In the genomic region with DNA sequence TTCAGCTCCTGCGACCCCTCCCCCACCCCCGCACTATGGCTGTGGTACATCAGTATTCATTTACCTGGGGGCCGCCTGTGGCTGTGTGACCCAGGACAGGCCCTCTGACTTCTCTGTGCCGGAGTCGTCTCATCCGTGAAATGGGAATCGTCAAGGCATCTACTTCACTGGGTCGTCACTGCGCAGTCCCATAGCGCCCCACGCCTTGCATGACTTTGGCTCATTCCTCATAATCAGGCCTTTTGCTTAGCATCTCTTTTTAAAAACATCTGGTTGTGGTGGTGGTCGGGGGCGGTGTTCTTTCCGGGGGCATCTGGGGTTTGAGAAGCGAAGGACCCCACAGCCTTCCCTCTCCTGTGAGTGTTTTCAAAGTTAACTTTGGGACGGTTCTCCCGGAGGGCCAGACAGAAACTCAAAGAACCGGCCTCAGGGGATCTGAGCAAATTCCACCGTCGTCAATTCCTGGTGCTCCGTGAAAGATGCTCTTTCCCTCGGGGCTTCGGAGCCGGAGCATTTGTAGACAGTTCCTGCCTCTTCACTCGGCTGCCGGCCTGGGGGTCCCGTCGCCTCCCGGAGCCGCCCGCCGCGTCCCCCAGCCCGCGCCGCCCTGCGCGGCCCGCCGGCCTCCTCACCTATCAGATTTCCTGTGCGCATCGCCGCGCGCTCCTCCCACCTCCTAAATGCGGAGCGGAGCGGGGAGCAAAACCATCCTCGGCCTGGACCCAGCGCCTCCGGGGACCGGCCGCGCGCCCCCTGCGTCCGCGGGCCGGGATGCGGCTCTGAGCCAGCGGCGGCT, we compare ENCODE assay signal across 8 cellular contexts. TPM values are rescaled to one million over a fixed set of nuclear protein-coding genes. Genes with fewer than 3 reads are reported as not detected.
A peak's percentile ranks its signal among the peaks of the same experiment; 100 is the strongest.
DNase-seq lines count a peak whose midpoint lies in the region; ATAC-seq and TF ChIP-seq lines count a peak whose summit lies in the region.

A gene with protein sequence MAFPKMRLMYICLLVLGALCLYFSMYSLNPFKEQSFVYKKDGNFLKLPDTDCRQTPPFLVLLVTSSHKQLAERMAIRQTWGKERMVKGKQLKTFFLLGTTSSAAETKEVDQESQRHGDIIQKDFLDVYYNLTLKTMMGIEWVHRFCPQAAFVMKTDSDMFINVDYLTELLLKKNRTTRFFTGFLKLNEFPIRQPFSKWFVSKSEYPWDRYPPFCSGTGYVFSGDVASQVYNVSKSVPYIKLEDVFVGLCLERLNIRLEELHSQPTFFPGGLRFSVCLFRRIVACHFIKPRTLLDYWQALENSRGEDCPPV (plus strand): TSS at position 708 of the 796 bp plus-strand sequence. CDS start 47,620 bp downstream, outside the sequence.

- no peak for DNase-seq in GM23248
- DNase-seq in NT2/D1 (ENCODE audit: low read depth, low spot score), result peak; percentile 81
- peak; percentile 71 for DNase-seq in glutamatergic neuron
- no peak for DNase-seq in dedifferentiated amniotic fluid mesenchymal stem cell (ENCODE audit: extremely low spot score)
- no peak for DNase-seq in NOMO-1 treated with DMSO at 0.1 percent for 48 hours (lab: John Stamatoyannopoulos, UW; ENCODE audit: unreplicated experiment)
- no peak for DNase-seq in RWPE1 (ENCODE audit: low spot score)

- H3K36me3 ChIP-seq in GM23248 (ENCODE audit: low read depth) (no peaks in the 10 kb centered on the region), NT2/D1 (ENCODE audit: insufficient read depth, insufficient read length, low read length) (peaks cover 8% of the 10 kb centered on the region), rectal smooth muscle tissue (ENCODE audit: control insufficient read depth, insufficient read depth, low read length) (no peaks in the 10 kb centered on the region)

- H3K9me3 ChIP-seq in GM23248 (ENCODE audit: low read depth) (no peaks in the 10 kb centered on the region), NT2/D1 (ENCODE audit: insufficient read depth, low read length) (peaks cover 8% of the 10 kb centered on the region; the same call in 1 of the 2 replicates)

- H3K4me3 ChIP-seq in GM23248 (peak within 1 kb of the TSS; percentile 55), NT2/D1 (ENCODE audit: insufficient read length, low read depth) (peak within 1 kb of the TSS; percentile 81), rectal smooth muscle tissue (ENCODE audit: low read length) (peak within 1 kb of the TSS; percentile 43)

- H2AFZ ChIP-seq in GM23248, result peak within 1 kb of the TSS; percentile 53; the same call in 1 of the 2 replicates

- peak within 1 kb of the TSS; percentile 28 for H3K4me2 ChIP-seq in GM23248 (ENCODE audit: unreplicated experiment)

- CTCF ChIA-PET in RWPE1 (lab: Yijun Ruan, JAX), result interaction anchor here (0.6 kb wide), 1 partner anchor 1085 kb away, joined by 3 read pairs; no protein-coding TSS in a partner anchor

- H3K27me3 ChIP-seq in GM23248 (replicated peaks; ENCODE audit: insufficient read depth), result peaks cover 47% of the 10 kb centered on the region
- peaks cover 5% of the 10 kb centered on the region for H3K27me3 ChIP-seq in NT2/D1 (ENCODE audit: insufficient read depth, insufficient read length)
- no peaks in the 10 kb centered on the region for H3K27me3 ChIP-seq in rectal smooth muscle tissue (ENCODE audit: control insufficient read depth, insufficient read depth, low read length)

- H3K4me3 Mint-ChIP-seq in glutamatergic neuron (ENCODE audit: unreplicated experiment), result peak within 1 kb of the TSS; percentile 88

- no peak for ATAC-seq in GM21528 (IDR thresholded peaks at IDR 0.05; ENCODE audit: low FRiP score, unreplicated experiment)

- peaks cover 3% of the 10 kb centered on the region for H3K4me1 Mint-ChIP-seq in glutamatergic neuron (ENCODE audit: low read depth, unreplicated experiment)

- no peaks in the 10 kb centered on the region for H3K36me3 Mint-ChIP-seq in glutamatergic neuron (ENCODE audit: unreplicated experiment)

- in situ Hi-C loops in GM23248 (cut with MboI), result no loop called here

- no peak within 1 kb of the TSS for H3K27ac ChIP-seq in GM23248
- no peak within 1 kb of the TSS for H3K27ac ChIP-seq in rectal smooth muscle tissue (ENCODE audit: low read depth, low read length)
- H3K27ac ChIP-seq in RWPE1, result no peak within 1 kb of the TSS

- H3K9me3 Mint-ChIP-seq in glutamatergic neuron (ENCODE audit: unreplicated experiment), result peaks cover 3% of the 10 kb centered on the region

- H3K27me3 Mint-ChIP-seq in glutamatergic neuron (ENCODE audit: unreplicated experiment), result peaks cover 12% of the 10 kb centered on the region

- H3K79me2 ChIP-seq in GM23248 (ENCODE audit: insufficient read depth), result no peaks in the 10 kb centered on the region

- POLR2A ChIA-PET in RWPE1 (lab: Yijun Ruan, JAX; ENCODE audit: low non-redundant PET), result no interaction called here

- no peak within 1 kb of the TSS for H3K9ac ChIP-seq in GM23248
- H3K9ac ChIP-seq in NT2/D1 (ENCODE audit: insufficient read length, low read depth), result peak within 1 kb of the TSS; percentile 69
- no peak within 1 kb of the TSS for H3K9ac ChIP-seq in rectal smooth muscle tissue (ENCODE audit: low read length)

- H3K4me1 ChIP-seq in GM23248 (ENCODE audit: insufficient read depth), result no peaks in the 10 kb centered on the region
- peaks cover 22% of the 10 kb centered on the region for H3K4me1 ChIP-seq in NT2/D1 (ENCODE audit: insufficient read depth, insufficient read length)
- H3K4me1 ChIP-seq in rectal smooth muscle tissue (ENCODE audit: control insufficient read depth, insufficient read depth, low read length), result no peaks in the 10 kb centered on the region

- no peak within 1 kb of the TSS for H3K27ac Mint-ChIP-seq in glutamatergic neuron (ENCODE audit: unreplicated experiment)

- WGBS in GM23248 (ENCODE audit: low coverage in 1 of 2, low lambda C conversion rate in 2 of 2, missing lambda C conversion rate in 2 of 2), 2 experiments, result 8 to 9% methylated on average over 53 to 62 of the region's 62 CpGs

- TF ChIP-seq CTCF in glutamatergic neuron (IDR thresholded peaks at IDR 0.05; ENCODE audit: partially characterized antibody, unreplicated experiment) (no peak), RWPE1 (conservative IDR thresholded peaks at IDR 0.05; ENCODE audit: low read depth) (no peak)

- H3F3A ChIP-seq in GM23248 (ENCODE audit: insufficient read depth), result no peaks in the 10 kb centered on the region

- no peaks in the 10 kb centered on the region for H4K20me1 ChIP-seq in GM23248 (ENCODE audit: insufficient read depth)

- no peaks in the 10 kb centered on the region for H3K9me2 ChIP-seq in GM23248 (ENCODE audit: insufficient read depth)

RNA-seq across cellular contexts. Expression of the gene that starts here (rescaled TPM):
- not detected in 2 replicates for total RNA-seq in GM23248 (2014; rRNA removed; shearing (Covaris generic))
- not detected in 2 replicates for polyA plus RNA-seq in GM23248 (2016; fragmentation: Nextera tagmentation; extraction: Ambion mirVana)
- total RNA-seq in glutamatergic neuron (ENCODE audit: unreplicated experiment), result 0.25 TPM

Comparison
In these comparisons a context has a peak if more than half of its experiments do, and no peak if none do; other contexts are left out.
1. Peak in DNase-seq in glutamatergic neuron; RNA of the gene not detected or under 1 TPM.